8 cellular contexts compared by ENCODE assay signal in genomic region chr3:49295489-49296058, GRCh38. TPM values are rescaled to one million over a fixed set of nuclear protein-coding genes. Genes with fewer than 3 reads are reported as not detected.
DNase-seq lines count a peak whose midpoint lies in the region; ATAC-seq and TF ChIP-seq lines count a peak whose summit lies in the region.

No MANE protein-coding gene starts in this region.

- TF ChIP-seq CTCF in HEK293 (tag by site-specific recombination; IDR thresholded peaks at IDR 0.05), result no peak
- TF ChIP-seq CTCF in WTC11 (IDR thresholded peaks at IDR 0.05), result peak; percentile 50; the same call in 1 of the 2 replicates
- peak; percentile 58 to 62 (median 60) for TF ChIP-seq CTCF in esophagus muscularis mucosa (IDR thresholded peaks at IDR 0.05)
- TF ChIP-seq CTCF in prostate gland (IDR thresholded peaks at IDR 0.05), result peak in 3 of 4 experiments; percentile 32 to 49 (median 37)

- H3K27me3 Mint-ChIP-seq in CD4-positive, alpha-beta memory T cell, result no peaks in the 10 kb centered on the region
- H3K27me3 Mint-ChIP-seq in WTC11 (ENCODE audit: low read depth), result no peaks in the 10 kb centered on the region

- no peak overlapping the region for H3K27ac ChIP-seq in CD4-positive, alpha-beta memory T cell (ENCODE audit: low read depth, low read length)
- H3K27ac ChIP-seq in HEK293 (ENCODE audit: extremely low read depth, low read depth, low read length) (no peak overlapping the region), esophagus muscularis mucosa (replicated peaks in 1 of 4) (peak overlapping the region; percentile 64 to 77 (median 72)), prostate gland (no peak overlapping the region)

- TF ChIP-seq POLR2A in esophagus muscularis mucosa (IDR thresholded peaks at IDR 0.05; ENCODE audit: low read depth) (no peak), prostate gland (IDR thresholded peaks at IDR 0.05) (no peak)

- intact Hi-C loops in CD4-positive, alpha-beta memory T cell (cut with micrococcal nuclease), result loop anchor here (1.0 kb wide), 1 partner anchor 45 kb away; the partner anchor contains the start of gene USP4
- intact Hi-C loops in esophagus muscularis mucosa (cut with DNase I) (loop anchor here (5.0 kb wide), 1 partner anchor 152 kb away; no protein-coding TSS in a partner anchor), prostate gland (cut with DNase I) (loop anchor here (10.0 kb wide), 1 partner anchor 149 kb away; no protein-coding TSS in a partner anchor)

- WGBS in esophagus muscularis mucosa, result 63% methylated on average over 11 of the region's 11 CpGs
- 85% methylated on average over 11 of the region's 11 CpGs for WGBS in prostate gland

- peak overlapping the region in 2 of 8 donors; percentile 4 to 71 for H3K4me3 Mint-ChIP-seq in CD4-positive, alpha-beta memory T cell
- no peak overlapping the region for H3K4me3 Mint-ChIP-seq in WTC11

- no peaks in the 10 kb centered on the region for H3K9me3 Mint-ChIP-seq in CD4-positive, alpha-beta memory T cell
- H3K9me3 Mint-ChIP-seq in WTC11, result no peaks in the 10 kb centered on the region

- no peak overlapping the region for H3K4me3 ChIP-seq in CD4-positive, alpha-beta memory T cell (ENCODE audit: low read length in 2 of 2)
- no peak overlapping the region for H3K4me3 ChIP-seq in HEK293 (ENCODE audit: low read depth, low read length)
- no peak overlapping the region for H3K4me3 ChIP-seq in esophagus muscularis mucosa
- H3K4me3 ChIP-seq in prostate gland, result no peak overlapping the region

- DNase-seq in CD4-positive, alpha-beta memory T cell, result peak in 4 of 5 donors; percentile 28 to 45 (median 37)
- peak; percentile 18 for DNase-seq in WTC11 (ENCODE audit: low spot score)
- no peak for DNase-seq in esophagus muscularis mucosa (ENCODE audit: extremely low spot score)
- DNase-seq in prostate gland (ENCODE audit: low spot score), result no peak
- no peak for DNase-seq in Ammon's horn (ENCODE audit: low spot score)
- DNase-seq in DMS79 treated with DMSO at 0.1 percent for 48 hours (lab: John Stamatoyannopoulos, UW), result no peak

- H3K4me1 ChIP-seq in CD4-positive, alpha-beta memory T cell (ENCODE audit: insufficient read depth, low read length), result no peaks in the 10 kb centered on the region
- H3K4me1 ChIP-seq in HEK293 (ENCODE audit: control insufficient read depth, insufficient read depth, low read length) (no peaks in the 10 kb centered on the region), esophagus muscularis mucosa (peaks cover 18 to 25% (median 22%) of the 10 kb centered on the region in 4 donors), prostate gland (replicated peaks) (no peaks in the 10 kb centered on the region)

- no peaks in the 10 kb centered on the region for H3K27me3 ChIP-seq in CD4-positive, alpha-beta memory T cell (ENCODE audit: insufficient read depth, low read length)
- H3K27me3 ChIP-seq in esophagus muscularis mucosa (no peaks in the 10 kb centered on the region), prostate gland (replicated peaks; ENCODE audit: insufficient read depth) (no peaks in the 10 kb centered on the region)

- no peaks in the 10 kb centered on the region for H3K9me3 ChIP-seq in CD4-positive, alpha-beta memory T cell (ENCODE audit: control insufficient read depth in 1 of 2, low read length in 2 of 2)
- H3K9me3 ChIP-seq in HEK293 (ENCODE audit: control insufficient read depth, insufficient read depth, low read depth, low read length), result no peaks in the 10 kb centered on the region
- no peaks in the 10 kb centered on the region for H3K9me3 ChIP-seq in esophagus muscularis mucosa
- no peaks in the 10 kb centered on the region for H3K9me3 ChIP-seq in prostate gland

- peaks cover 46 to 63% of the 10 kb centered on the region in 2 donors for H3K36me3 Mint-ChIP-seq in CD4-positive, alpha-beta memory T cell
- H3K36me3 Mint-ChIP-seq in WTC11, result peaks cover 53% of the 10 kb centered on the region

- no peak for TF ChIP-seq EP300 in esophagus muscularis mucosa (IDR thresholded peaks at IDR 0.05)

- POLR2A ChIA-PET in CD4-positive, alpha-beta memory T cell (lab: Charles Lee; ENCODE audit: partially characterized antibody), result no interaction called here
- POLR2A ChIA-PET in HEK293 (lab: Yijun Ruan, JAX) (no interaction called here), WTC11 (lab: Charles Lee) (no interaction called here)

- peak overlapping the region in 4 of 7 donors; percentile 3 to 74 (median 32) for H3K27ac Mint-ChIP-seq in CD4-positive, alpha-beta memory T cell
- H3K27ac Mint-ChIP-seq in WTC11, result no peak overlapping the region

- peaks cover 0 to 6% (median 1%) of the 10 kb centered on the region in 4 donors for H3K4me1 Mint-ChIP-seq in CD4-positive, alpha-beta memory T cell
- no peaks in the 10 kb centered on the region for H3K4me1 Mint-ChIP-seq in WTC11

- ATAC-seq in WTC11 (no peak), GM21367 (IDR thresholded peaks at IDR 0.05; ENCODE audit: unreplicated experiment) (no peak)

- peaks cover 73% of the 10 kb centered on the region for H3K36me3 ChIP-seq in CD4-positive, alpha-beta memory T cell (ENCODE audit: insufficient read depth, low read length)
- H3K36me3 ChIP-seq in HEK293 (ENCODE audit: control insufficient read depth in 2 of 2, insufficient read depth in 1 of 2, low read length in 2 of 2), result peaks cover 5 to 71% of the 10 kb centered on the region in 2 experiments; a peak in 2 of 3 replicates
- peaks cover 75 to 98% (median 93%) of the 10 kb centered on the region in 4 donors for H3K36me3 ChIP-seq in esophagus muscularis mucosa
- H3K36me3 ChIP-seq in prostate gland, result peaks cover 12 to 17% of the 10 kb centered on the region in 2 donors

- CTCF ChIA-PET in CD4-positive, alpha-beta memory T cell (lab: Charles Lee; ENCODE audit: partially characterized antibody), result interaction anchor here (1.0 to 1.6 kb wide), 3 partner anchors 152 to 154 kb away, joined by 4 read pairs; no protein-coding TSS in a partner anchor
- CTCF ChIA-PET in HEK293 (lab: Yijun Ruan, JAX), result no interaction called here
- CTCF ChIA-PET in WTC11 (lab: Charles Lee), result no interaction called here

TF ChIP-seq in HEK293, 187 proteins besides CTCF, POLR2A, EP300 and RAD21 (continues in another document):
- no peak for TF ChIP-seq ZFP3 (tag by site-specific recombination; IDR thresholded peaks at IDR 0.05; ENCODE audit: low read depth)
- no peak for TF ChIP-seq ZNF664 (tag by site-specific recombination; IDR thresholded peaks at IDR 0.05)
- peak; percentile 24 for TF ChIP-seq ZNF654 (tag by site-specific recombination; IDR thresholded peaks at IDR 0.05; ENCODE audit: low read depth)
- no peak for TF ChIP-seq ZNF175 (tag by site-specific recombination; IDR thresholded peaks at IDR 0.05)
- TF ChIP-seq BCL11A (tag by site-specific recombination; IDR thresholded peaks at IDR 0.05; ENCODE audit: low read depth), result no peak
- TF ChIP-seq ZSCAN4 (tag by site-specific recombination; IDR thresholded peaks at IDR 0.05), result peak; percentile 48

TF ChIP-seq in WTC11, 78 proteins besides CTCF, POLR2A, EP300 and RAD21 (continues in another document):
- TF ChIP-seq MYBL2 (CRISPR knock-in tag; IDR thresholded peaks at IDR 0.05) (no peak), AR (CRISPR knock-in tag; IDR thresholded peaks at IDR 0.05) (no peak), RELA (CRISPR knock-in tag; IDR thresholded peaks at IDR 0.05; ENCODE audit: borderline replicate concordance) (no peak), HMGA2 (CRISPR knock-in tag; IDR thresholded peaks at IDR 0.05) (no peak), ZNF671 (CRISPR knock-in tag; IDR thresholded peaks at IDR 0.05) (no peak)
- TF ChIP-seq, protein P1, sequence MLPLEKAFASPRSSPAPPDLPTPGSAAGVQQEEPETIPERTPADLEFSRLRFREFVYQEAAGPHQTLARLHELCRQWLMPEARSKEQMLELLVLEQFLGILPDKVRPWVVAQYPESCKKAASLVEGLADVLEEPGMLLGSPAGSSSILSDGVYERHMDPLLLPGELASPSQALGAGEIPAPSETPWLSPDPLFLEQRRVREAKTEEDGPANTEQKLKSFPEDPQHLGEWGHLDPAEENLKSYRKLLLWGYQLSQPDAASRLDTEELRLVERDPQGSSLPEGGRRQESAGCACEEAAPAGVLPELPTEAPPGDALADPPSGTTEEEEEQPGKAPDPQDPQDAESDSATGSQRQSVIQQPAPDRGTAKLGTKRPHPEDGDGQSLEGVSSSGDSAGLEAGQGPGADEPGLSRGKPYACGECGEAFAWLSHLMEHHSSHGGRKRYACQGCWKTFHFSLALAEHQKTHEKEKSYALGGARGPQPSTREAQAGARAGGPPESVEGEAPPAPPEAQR (CRISPR knock-in tag; IDR thresholded peaks at IDR 0.05), result no peak

RNA-seq across cellular contexts. Expression of gene C3orf62, which starts 18.5 kb away (rescaled TPM):
- 1 to 10 TPM; 9.8 to 9.9 TPM for total RNA-seq in CD4-positive, alpha-beta memory T cell
- polyA plus RNA-seq in CD4-positive, alpha-beta memory T cell, result 1 to 10 TPM in 1 of 2 donors, under 1 TPM in 1; 0.76 to 2.3 TPM
- 2.1 to 2.5 TPM (median 2.4 TPM) in 3 replicates for total RNA-seq in WTC11 (2021)
- total RNA-seq in esophagus muscularis mucosa, result 1 to 10 TPM; 3.1 to 8.7 (median 5.8) TPM
- total RNA-seq in prostate gland, result 1 to 10 TPM; 4.3 to 9.7 TPM

RNA-seq across cellular contexts. Expression of gene USP4, which starts 44.3 kb away (rescaled TPM):
- 100 to 1,000 TPM; 111 to 114 TPM for total RNA-seq in CD4-positive, alpha-beta memory T cell
- 10 to 100 TPM; 73.2 to 75.4 TPM for polyA plus RNA-seq in CD4-positive, alpha-beta memory T cell
- 29.1 to 38.5 TPM (median 36.6 TPM) in 3 replicates for total RNA-seq in WTC11 (2021)
- 10 to 100 TPM; 17.9 to 35.7 (median 24.3) TPM for total RNA-seq in esophagus muscularis mucosa
- total RNA-seq in prostate gland, result 10 to 100 TPM; 18.3 to 30.8 TPM

Comparison
In these comparisons a context has a peak if more than half of its experiments do, and no peak if none do; other contexts are left out.
1. DNase-seq: peak in CD4-positive, alpha-beta memory T cell (4 of 5) and WTC11 (single experiment); none in esophagus muscularis mucosa (single experiment), prostate gland (single experiment), Ammon's horn (single experiment) and DMS79 treated with DMSO at 0.1 percent for 48 hours (single experiment).
2. H3K27ac ChIP-seq: peak in esophagus muscularis mucosa (4 of 4); none in CD4-positive, alpha-beta memory T cell (single experiment), HEK293 (single experiment) and prostate gland (0 of 2).